ENCODE assay signal across 8 cellular contexts in the genomic region with DNA sequence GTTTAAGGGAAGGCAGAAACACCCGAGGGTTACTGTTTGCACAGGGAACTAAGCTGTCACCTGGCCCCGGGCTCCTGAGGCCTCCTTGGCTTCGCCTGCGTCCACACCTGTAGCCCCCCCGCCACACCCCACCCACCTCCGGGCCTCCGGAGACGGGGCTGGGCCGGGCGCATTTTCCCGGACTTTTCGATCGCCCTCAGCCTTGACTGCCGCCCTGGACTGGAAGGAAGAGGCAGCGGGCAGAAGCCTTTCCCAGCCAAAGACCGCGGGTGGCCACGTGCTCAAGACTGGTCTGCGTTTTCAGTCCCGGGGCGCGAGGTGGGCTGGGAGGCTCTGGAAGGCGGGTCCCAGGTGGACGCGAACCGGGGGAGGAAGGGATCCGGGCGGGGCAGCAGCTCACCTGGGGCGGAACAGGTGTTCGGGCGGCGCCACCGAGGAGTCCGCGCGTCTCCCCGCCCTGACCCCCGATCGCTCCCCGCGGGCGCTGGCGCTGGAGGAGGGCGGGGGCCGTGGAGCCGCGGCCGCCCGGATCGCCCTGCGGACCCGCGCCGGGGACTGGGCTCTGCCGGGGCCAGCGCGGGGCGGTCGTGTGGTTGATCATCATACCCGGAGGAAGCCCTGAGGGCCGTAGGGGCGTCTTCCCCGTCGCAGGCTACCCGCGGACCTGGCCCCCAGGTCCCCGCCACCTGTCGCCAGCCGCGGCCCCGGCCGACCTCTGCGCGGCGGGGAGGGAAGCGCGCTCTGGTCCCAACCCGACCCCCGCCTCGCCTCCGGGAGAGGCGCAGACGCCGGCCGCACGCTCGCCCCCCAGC. TPM values are rescaled to one million over a fixed set of nuclear protein-coding genes. Genes with fewer than 3 reads are reported as not detected.
DNase-seq lines count a peak whose midpoint lies in the region; ATAC-seq and TF ChIP-seq lines count a peak whose summit lies in the region.

No MANE protein-coding gene starts in this region.

- 0 to 1% (median 1%) methylated on average over 22 to 87 of the region's 87 CpGs for WGBS in stomach, 5 donors

- intact Hi-C loops in stomach (cut with DNase I; ENCODE audit: low total_unique reads), result loop anchor here (5.0 kb wide), 1 partner anchor 1258 kb away; no protein-coding TSS in a partner anchor

- H3K4me1 ChIP-seq in BLaER1 (peaks cover 41% of the 10 kb centered on the region), mucosa of rectum (ENCODE audit: control insufficient read depth in 2 of 2, insufficient read depth in 2 of 2, low read length in 2 of 2) (peaks cover 11 to 16% of the 10 kb centered on the region in 2 donors), stomach (peaks cover 20 to 38% (median 31%) of the 10 kb centered on the region in 4 donors)

- H3K27ac ChIP-seq in BLaER1, result peak overlapping the region; percentile 77
- H3K27ac ChIP-seq in mucosa of rectum (ENCODE audit: low read depth in 2 of 2, low read length in 2 of 2), result peak overlapping the region; percentile 91 to 92
- H3K27ac ChIP-seq in stomach, result peak overlapping the region; percentile 73 to 98 (median 84)

- H3K36me3 Mint-ChIP-seq in activated CD8-positive, alpha-beta memory T cell treated with anti-CD3 and anti-CD28 coated beads, Interleukin-2, amount 10 ng/mL, durations not matched to agents 7 days and 5 days, result peaks cover 27% of the 10 kb centered on the region

- no peaks in the 10 kb centered on the region for H3K9me3 Mint-ChIP-seq in activated CD8-positive, alpha-beta memory T cell treated with anti-CD3 and anti-CD28 coated beads, Interleukin-2, amount 10 ng/mL, durations not matched to agents 7 days and 5 days (ENCODE audit: low read depth)

- peak overlapping the region; percentile 97 for H3K4me3 Mint-ChIP-seq in activated CD8-positive, alpha-beta memory T cell treated with anti-CD3 and anti-CD28 coated beads, Interleukin-2, amount 10 ng/mL, durations not matched to agents 7 days and 5 days

- peak; percentile 2 for ATAC-seq in GM21717 (IDR thresholded peaks at IDR 0.05; ENCODE audit: unreplicated experiment)
- peak; percentile 6 for ATAC-seq in activated CD8-positive, alpha-beta memory T cell treated with anti-CD3 and anti-CD28 coated beads, Interleukin-2, amount 10 ng/mL, durations not matched to agents 7 days and 5 days

- H3K36me3 ChIP-seq in BLaER1 (no peaks in the 10 kb centered on the region), mucosa of rectum (ENCODE audit: control insufficient read depth in 2 of 2, insufficient read depth in 2 of 2, low read length in 2 of 2) (no peaks in the 10 kb centered on the region), stomach (no peaks in the 10 kb centered on the region)

- peak overlapping the region; percentile 91 for H3K27ac Mint-ChIP-seq in activated CD8-positive, alpha-beta memory T cell treated with anti-CD3 and anti-CD28 coated beads, Interleukin-2, amount 10 ng/mL, durations not matched to agents 7 days and 5 days

- peaks cover 11% of the 10 kb centered on the region for H3K4me1 Mint-ChIP-seq in activated CD8-positive, alpha-beta memory T cell treated with anti-CD3 and anti-CD28 coated beads, Interleukin-2, amount 10 ng/mL, durations not matched to agents 7 days and 5 days

- no peak for TF ChIP-seq CTCF in epithelial cell of esophagus (IDR thresholded peaks at IDR 0.05; ENCODE audit: insufficient read depth, low read depth, low read length, missing control alignments)
- TF ChIP-seq CTCF in stomach (IDR thresholded peaks at IDR 0.05), result no peak

- peaks cover 3% of the 10 kb centered on the region for H3K27me3 Mint-ChIP-seq in activated CD8-positive, alpha-beta memory T cell treated with anti-CD3 and anti-CD28 coated beads, Interleukin-2, amount 10 ng/mL, durations not matched to agents 7 days and 5 days

- H3K9ac ChIP-seq in BLaER1, result peak overlapping the region; percentile 76
- peak overlapping the region; percentile 87 to 94 for H3K9ac ChIP-seq in mucosa of rectum (ENCODE audit: low read depth in 1 of 2, low read length in 2 of 2)

- H4K20me1 ChIP-seq in BLaER1, result peaks cover 29% of the 10 kb centered on the region

- H3K9me3 ChIP-seq in BLaER1, result no peaks in the 10 kb centered on the region
- H3K9me3 ChIP-seq in mucosa of rectum (ENCODE audit: control insufficient read depth in 2 of 2, low read length in 2 of 2), result no peaks in the 10 kb centered on the region
- H3K9me3 ChIP-seq in stomach, result no peaks in the 10 kb centered on the region

- no peak for TF ChIP-seq EP300 in stomach (IDR thresholded peaks at IDR 0.05)

- peak; percentile 17 for DNase-seq in NCI-H2227 treated with DMSO at 0.1 percent for 48 hours (lab: John Stamatoyannopoulos, UW)
- DNase-seq in activated CD8-positive, alpha-beta memory T cell treated with anti-CD3 and anti-CD28 coated beads, Interleukin-2, amount 10 ng/mL, durations not matched to agents 7 days and 5 days, result peak; percentile 81
- DNase-seq in epithelial cell of esophagus (ENCODE audit: low read depth), result peak; percentile 5
- peak; percentile 60 for DNase-seq in stomach
- DNase-seq in COLO829 (ENCODE audit: low spot score), result no peak

- CTCF ChIA-PET in activated CD8-positive, alpha-beta memory T cell treated with anti-CD3 and anti-CD28 coated beads, Interleukin-2, amount 10 ng/mL, durations not matched to agents 7 days and 5 days (lab: Charles Lee), result interaction anchor here (1.1 to 1.6 kb wide), 4 partner anchors 141 to 1254 kb away, joined by 4 to 7 read pairs (median 5); no protein-coding TSS in a partner anchor

- peaks cover 52% of the 10 kb centered on the region for H3K27me3 ChIP-seq in BLaER1
- H3K27me3 ChIP-seq in mucosa of rectum (ENCODE audit: control insufficient read depth in 2 of 2, insufficient read depth in 2 of 2, low read length in 2 of 2), result no peaks in the 10 kb centered on the region
- peaks cover 0 to 10% (median 0%) of the 10 kb centered on the region in 3 donors for H3K27me3 ChIP-seq in stomach

- no peak for TF ChIP-seq POLR2A in stomach (IDR thresholded peaks at IDR 0.05)

- peak overlapping the region; percentile 75 for H3K4me3 ChIP-seq in BLaER1
- H3K4me3 ChIP-seq in epithelial cell of esophagus (ENCODE audit: low read length), result peak overlapping the region; percentile 29
- peak overlapping the region; percentile 75 to 84 for H3K4me3 ChIP-seq in mucosa of rectum (ENCODE audit: low read length in 2 of 2)
- H3K4me3 ChIP-seq in stomach, result peak overlapping the region; percentile 74 to 82 (median 80)

- H3K4me2 ChIP-seq in BLaER1, result peak overlapping the region; percentile 100

RNA-seq across cellular contexts. Expression of a gene that starts 3.2 kb away (rescaled TPM):
- 100 to 1,000 TPM; 342 to 431 TPM for total RNA-seq in activated CD8-positive, alpha-beta memory T cell treated with anti-CD3 and anti-CD28 coated beads, Interleukin-2, amount 10 ng/mL, durations not matched to agents 7 days and 5 days
- 100 to 1,000 TPM in 4 of 5 donors, 10 to 100 TPM in 1; 89.8 to 255 (median 176) TPM for total RNA-seq in stomach
- 10 to 100 TPM; 40.6 to 67.2 (median 57.6) TPM for polyA plus RNA-seq in stomach

Comparison
In these comparisons a context has a peak if more than half of its experiments do, and no peak if none do; other contexts are left out.
1. H3K4me3 ChIP-seq: peak in every context shown above with its lines; median percentile 80 in stomach; 80 in mucosa of rectum; 75 in BLaER1; 29 in epithelial cell of esophagus.